ENCODE assay signal across 36 cellular contexts in the genomic region with DNA sequence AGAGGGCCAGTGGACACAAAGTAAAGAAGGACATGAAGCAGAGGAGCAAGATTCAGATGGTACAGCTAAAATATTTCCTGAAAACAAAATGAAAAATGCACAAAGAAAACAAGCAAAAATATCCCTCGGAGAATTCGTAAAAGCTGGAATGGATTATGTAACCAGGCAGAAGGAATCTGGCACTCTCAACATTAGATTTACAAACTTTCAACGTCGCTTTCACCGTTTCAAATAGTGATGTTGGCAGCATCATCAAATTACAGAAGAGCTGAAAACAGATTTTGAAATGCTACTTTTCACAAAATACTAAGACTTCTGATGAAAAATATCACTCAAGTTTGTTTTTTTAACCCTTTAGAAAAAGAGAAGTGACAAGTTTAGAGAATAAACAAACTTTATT. TPM values are rescaled to one million over a fixed set of nuclear protein-coding genes. Genes with fewer than 3 reads are reported as not detected.
"Had no signal": no experiment of that assay in that cellular context is flagged by ENCODE, and none has a peak within 500 bp of the region (broad histone marks: within the 10 kb centered on the region; RNA-seq: fewer than 3 reads in every experiment).

No MANE protein-coding gene starts in this region.

- H3K9ac ChIP-seq: neural progenitor cell, parathyroid adenoma had no signal

- H3K79me2 ChIP-seq: parathyroid adenoma had no signal

- ATAC-seq: effector memory CD8-positive, alpha-beta T cell; foreskin keratinocyte; gastroesophageal sphincter; heart right ventricle; left lung; mucosa of descending colon; natural killer cell treated with Interleukin-12 subunit alpha and Interleukin-12 subunit beta and Interleukin-15 and Interleukin-18, amount 100 ng/mL, for 72 hours; stimulated activated naive CD8-positive, alpha-beta T cell treated with anti-CD3 and anti-CD28 coated beads, Interleukin-15, amount 100 ng/mL, for 72 hours; upper lobe of right lung had no signal

- H3K27ac ChIP-seq: foreskin keratinocyte, heart right ventricle, left lung, neural progenitor cell, parathyroid adenoma, prostate gland, right atrium auricular region, skin epidermis, spleen, upper lobe of right lung had no signal

- H3K27me3 Mint-ChIP-seq: effector memory CD8-positive, alpha-beta T cell; naive B cell; natural killer cell treated with Interleukin-12 subunit alpha and Interleukin-12 subunit beta and Interleukin-15 and Interleukin-18, amount 100 ng/mL, for 72 hours; stimulated activated naive CD8-positive, alpha-beta T cell treated with anti-CD3 and anti-CD28 coated beads, Interleukin-15, amount 100 ng/mL, for 72 hours had no signal

- H3K27me3 ChIP-seq: foreskin keratinocyte, gastroesophageal sphincter, heart right ventricle, left lung, neural progenitor cell, right atrium auricular region, spleen, tibial artery, upper lobe of right lung, uterus had no signal

- H3K27ac Mint-ChIP-seq: effector memory CD8-positive, alpha-beta T cell; mesothelial cell of epicardium; natural killer cell treated with Interleukin-12 subunit alpha and Interleukin-12 subunit beta and Interleukin-15 and Interleukin-18, amount 100 ng/mL, for 72 hours; neural progenitor cell; stimulated activated naive CD8-positive, alpha-beta T cell treated with anti-CD3 and anti-CD28 coated beads, Interleukin-15, amount 100 ng/mL, for 72 hours had no signal

- H3K4me1 ChIP-seq: foreskin keratinocyte, gastroesophageal sphincter, heart right ventricle, left lung, neural progenitor cell, parathyroid adenoma, prostate gland, right atrium auricular region, spleen, upper lobe of right lung had no signal

- H3K4me3 Mint-ChIP-seq: effector memory CD8-positive, alpha-beta T cell; mesothelial cell of epicardium; naive B cell; natural killer cell treated with Interleukin-12 subunit alpha and Interleukin-12 subunit beta and Interleukin-15 and Interleukin-18, amount 100 ng/mL, for 72 hours; neural progenitor cell; stimulated activated naive CD8-positive, alpha-beta T cell treated with anti-CD3 and anti-CD28 coated beads, Interleukin-15, amount 100 ng/mL, for 72 hours had no signal

- H3K36me3 Mint-ChIP-seq: mesothelial cell of epicardium; natural killer cell treated with Interleukin-12 subunit alpha and Interleukin-12 subunit beta and Interleukin-15 and Interleukin-18, amount 100 ng/mL, for 72 hours had no signal

- H3K36me3 ChIP-seq: left lung, neural progenitor cell, prostate gland, right atrium auricular region, tibial artery, uterus had no signal

- H3K4me3 ChIP-seq: gastroesophageal sphincter, heart right ventricle, left lung, mucosa of descending colon, neural progenitor cell, prostate gland, right atrium auricular region, skin epidermis, spleen, tibial artery, upper lobe of right lung, uterus had no signal

- H3K9me3 Mint-ChIP-seq: effector memory CD8-positive, alpha-beta T cell; mesothelial cell of epicardium; naive B cell; natural killer cell treated with Interleukin-12 subunit alpha and Interleukin-12 subunit beta and Interleukin-15 and Interleukin-18, amount 100 ng/mL, for 72 hours; neural progenitor cell; stimulated activated naive CD8-positive, alpha-beta T cell treated with anti-CD3 and anti-CD28 coated beads, Interleukin-15, amount 100 ng/mL, for 72 hours had no signal

- H2AFZ ChIP-seq: neural progenitor cell, parathyroid adenoma had no signal

- FAIRE-seq: islet of Langerhans had no signal

- H3K9me3 ChIP-seq: gastroesophageal sphincter, heart right ventricle, left lung, mucosa of descending colon, prostate gland, right atrium auricular region, spleen, tibial artery, upper lobe of right lung, uterus had no signal

- H3K4me1 Mint-ChIP-seq: mesothelial cell of epicardium; naive B cell; stimulated activated naive CD8-positive, alpha-beta T cell treated with anti-CD3 and anti-CD28 coated beads, Interleukin-15, amount 100 ng/mL, for 72 hours had no signal

- DNase-seq: cortex of kidney; effector memory CD8-positive, alpha-beta T cell; foreskin keratinocyte; heart right ventricle; hippocampal formation; left cardiac atrium; left lung; mesenchymal stem cell; mucosa of descending colon; naive B cell; spleen; stimulated activated CD4-positive, alpha-beta T cell treated with anti-CD3 and anti-CD28 coated beads, Interleukin-15, amount 100 ng/mL, for 24 hours; stimulated activated CD4-positive, alpha-beta T cell treated with anti-CD3 and anti-CD28 coated beads, Interleukin-4, amount 100 ng/mL, for 1 hour; stimulated activated CD8-positive, alpha-beta memory T cell treated with anti-CD3 and anti-CD28 coated beads, Interleukin-4, amount 100 ng/mL, for 48 hours; stimulated activated naive CD4-positive, alpha-beta T cell; stimulated activated naive CD8-positive, alpha-beta T cell treated with anti-CD3 and anti-CD28 coated beads, Interleukin-15, amount 100 ng/mL, for 72 hours; tibial artery; upper lobe of right lung; uterus had no signal

- H3K4me2 ChIP-seq: neural progenitor cell had no signal

RNA-seq across cellular contexts. Expression of gene SMLR1, which starts 11.8 kb away (rescaled TPM):
- total RNA-seq: dermis microvascular lymphatic vessel endothelial cell; foreskin keratinocyte; gastroesophageal sphincter; heart right ventricle; kidney epithelial cell; left cardiac atrium; left lung; lower leg skin; lung microvascular endothelial cell; mesothelial cell of epicardium; mucosa of descending colon; natural killer cell treated with Interleukin-12 subunit alpha and Interleukin-12 subunit beta and Interleukin-15 and Interleukin-18, amount 100 ng/mL, for 72 hours; osteoblast; right atrium auricular region; spleen; subcutaneous adipose tissue; temporal lobe; upper lobe of right lung; uterus had no signal
- polyA plus RNA-seq: esophagus, foreskin keratinocyte, heart right ventricle, spleen had no signal
